Comparison of ENCODE assay signal across 20 cellular contexts in the genomic region with DNA sequence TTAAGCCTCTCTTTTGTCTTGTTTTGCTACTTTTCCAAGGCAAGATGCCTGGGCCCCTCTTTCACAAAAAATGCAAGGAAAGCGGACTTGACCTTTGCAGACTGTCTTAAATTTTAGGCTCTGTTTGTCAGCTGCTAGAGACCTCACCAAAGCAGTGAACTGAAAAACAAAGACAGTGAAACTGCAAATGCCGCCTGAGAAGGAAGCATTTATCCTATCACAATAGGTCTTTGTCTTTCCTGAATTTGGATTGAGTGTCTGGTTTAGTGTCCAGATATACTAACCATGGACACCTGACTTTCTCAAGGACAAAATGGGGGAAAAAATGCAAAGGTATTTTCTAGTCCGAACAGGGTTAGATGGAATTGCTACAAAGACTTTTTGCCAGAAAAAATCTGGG.
DNase-seq lines count a peak whose midpoint lies in the region; ATAC-seq, FAIRE-seq and TF ChIP-seq lines count a peak whose summit lies in the region.
"Had no signal": no experiment of that assay in that cellular context is flagged by ENCODE, and none has a peak within 500 bp of the region (broad histone marks: within the 10 kb centered on the region; RNA-seq: fewer than 3 reads in every experiment).

No MANE protein-coding gene starts in this region.

- no peaks in the 10 kb centered on the region for H3K9me3 ChIP-seq in smooth muscle cell (replicated peaks; ENCODE audit: low read depth)

- in situ Hi-C loops in GM13976 (cut with MboI; ENCODE audit: low sequenced_read_pairs, unreplicated experiment), result no loop called here

- DNase-seq in COLO829 (ENCODE audit: low spot score) (peak; percentile 39), globus pallidus (ENCODE audit: low spot score) (peak; percentile 71), midbrain (lab: John Stamatoyannopoulos, UW) (peak; percentile 48), smooth muscle cell (lab: John Stamatoyannopoulos, UW; ENCODE audit: unreplicated experiment) (no peak), H54 (ENCODE audit: insufficient read length, low spot score) (no peak), GM13976 (ENCODE audit: low spot score) (no peak)
- DNase-seq: 8988T, COR-L47, DMS 273 treated with DMSO at 0.1 percent for 48 hours, DND-41, HCEC 1CT, NCI-H1105 treated with DMSO at 0.1 percent for 48 hours, NCI-H1694 treated with DMSO at 0.1 percent for 48 hours, NCI-H2107, NCI-H510A, OCI-M1, SHP77 had no signal

- H3F3A ChIP-seq in smooth muscle cell (ENCODE audit: low read depth), result peaks cover 19% of the 10 kb centered on the region

- peak overlapping the region; percentile 38 for H3K4me2 ChIP-seq in smooth muscle cell

- no peak overlapping the region for H3K27ac ChIP-seq in smooth muscle cell (ENCODE audit: low read depth)

- 68% methylated on average over 3 of the region's 3 CpGs for WGBS in smooth muscle cell (ENCODE audit: low lambda C conversion rate)

- no peaks in the 10 kb centered on the region for H3K36me3 ChIP-seq in smooth muscle cell (ENCODE audit: low read depth)

- no peaks in the 10 kb centered on the region for H4K20me1 ChIP-seq in smooth muscle cell (ENCODE audit: low read depth)

- FAIRE-seq in H54 (lab: Jason Lieb, UNC), result no peak
- FAIRE-seq: K562 had no signal

- no peak overlapping the region for H3K9ac ChIP-seq in smooth muscle cell (ENCODE audit: low read depth)

- TF ChIP-seq CTCF in smooth muscle cell (IDR thresholded peaks at IDR 0.05; ENCODE audit: borderline replicate concordance, insufficient read depth, poor library complexity, severe bottlenecking) (no peak), GM13976 (IDR thresholded peaks at IDR 0.05; ENCODE audit: borderline replicate concordance, control extremely low read depth, extremely low read depth, insufficient read depth, missing control alignments) (no peak)

- peak overlapping the region; percentile 17 for H2AFZ ChIP-seq in smooth muscle cell (ENCODE audit: low read depth)

- H3K4me3 ChIP-seq in smooth muscle cell, result no peak overlapping the region
- H3K4me3 ChIP-seq: K562 had no signal

- no peaks in the 10 kb centered on the region for H3K27me3 ChIP-seq in smooth muscle cell (ENCODE audit: low read depth)

- no peak for ATAC-seq in HG03432 (IDR thresholded peaks at IDR 0.05; ENCODE audit: unreplicated experiment)
- ATAC-seq in GM21529 (IDR thresholded peaks at IDR 0.05; ENCODE audit: unreplicated experiment), result no peak
- ATAC-seq: K562 had no signal

- no peak for TF ChIP-seq POLR2A in H54 (IDR thresholded peaks at IDR 0.05; ENCODE audit: low read depth, low read length)

- H3K79me2 ChIP-seq in smooth muscle cell (ENCODE audit: low read depth), result no peaks in the 10 kb centered on the region

- peaks cover 17% of the 10 kb centered on the region for H3K4me1 ChIP-seq in smooth muscle cell (ENCODE audit: low read depth)

Comparison
In these comparisons a context has a peak if more than half of its experiments do, and no peak if none do; other contexts are left out.
1. DNase-seq: peak in COLO829 (single experiment), globus pallidus (single experiment) and midbrain (single experiment); none in smooth muscle cell (single experiment), H54 (single experiment) and GM13976 (single experiment).